ENCODE assay signal across 16 cellular contexts in the genomic region with DNA sequence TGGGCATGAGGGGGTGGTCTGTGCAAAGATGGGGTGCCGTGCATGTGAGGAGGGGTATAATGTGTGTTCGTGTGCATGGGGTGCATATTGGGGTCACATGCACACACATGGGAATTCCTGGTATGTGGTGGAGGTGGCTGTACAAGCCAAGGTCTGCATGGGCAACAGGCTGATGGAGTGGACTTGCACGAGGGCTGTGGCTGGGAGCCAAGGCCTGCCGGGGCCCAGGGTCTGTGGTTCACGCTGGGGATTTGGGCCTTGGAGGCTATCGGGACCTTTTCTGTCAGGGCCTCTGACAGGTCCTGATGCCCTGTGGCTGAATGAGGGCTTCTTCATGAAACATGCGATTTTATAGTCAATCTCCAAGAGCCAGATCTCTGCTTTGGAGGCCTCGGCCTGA. TPM values are rescaled to one million over a fixed set of nuclear protein-coding genes. Genes with fewer than 3 reads are reported as not detected.
DNase-seq lines count a peak whose midpoint lies in the region; ATAC-seq and TF ChIP-seq lines count a peak whose summit lies in the region.
"Had no signal": no experiment of that assay in that cellular context is flagged by ENCODE, and none has a peak within 500 bp of the region (broad histone marks: within the 10 kb centered on the region; RNA-seq: fewer than 3 reads in every experiment).

No MANE protein-coding gene starts in this region.

- no peaks in the 10 kb centered on the region for H3K79me2 ChIP-seq in parathyroid adenoma

- no peaks in the 10 kb centered on the region for H3K27me3 ChIP-seq in adrenal gland
- H3K27me3 ChIP-seq in parathyroid adenoma (ENCODE audit: control insufficient read depth, insufficient read depth, low read length), result no peaks in the 10 kb centered on the region
- H3K27me3 ChIP-seq in upper lobe of left lung, result no peaks in the 10 kb centered on the region
- H3K27me3 ChIP-seq: BE2C had no signal

- TF ChIP-seq EP300 in upper lobe of left lung (IDR thresholded peaks at IDR 0.05), result no peak

- no peak for TF ChIP-seq CTCF in adrenal gland (IDR thresholded peaks at IDR 0.05)
- no peak for TF ChIP-seq CTCF in parathyroid adenoma (IDR thresholded peaks at IDR 0.05)
- TF ChIP-seq CTCF in upper lobe of left lung (IDR thresholded peaks at IDR 0.05), result no peak

- 45 to 52% (median 50%) methylated on average over 7 to 8 of the region's 8 CpGs for WGBS in adrenal gland, 4 donors
- WGBS in upper lobe of left lung, 2 donors, result 57 to 73% methylated on average over 8 of the region's 8 CpGs

- H3K4me2 ChIP-seq in parathyroid adenoma (ENCODE audit: low read length), result no peak overlapping the region
- H3K4me2 ChIP-seq: GM23338 had no signal

- no peak overlapping the region for H2AFZ ChIP-seq in parathyroid adenoma
- H2AFZ ChIP-seq: GM23338 had no signal

- H3K9me3 ChIP-seq in adrenal gland (replicated peaks in 1 of 3) (no peaks in the 10 kb centered on the region), parathyroid adenoma (ENCODE audit: control insufficient read depth, low read length) (no peaks in the 10 kb centered on the region), upper lobe of left lung (no peaks in the 10 kb centered on the region)
- H3K9me3 ChIP-seq: BE2C had no signal

- H3K36me3 Mint-ChIP-seq in stimulated activated naive B cell treated with anti-CD40 and anti-IgM and Interleukin-4, amounts not matched to agents 10 μg/mL and 1 μg/mL and 100 μg/mL, for 72 hours, result no peaks in the 10 kb centered on the region
- H3K36me3 Mint-ChIP-seq: WTC11 had no signal

- H3K4me1 ChIP-seq in adrenal gland (replicated peaks in 1 of 2), result peaks cover 0 to 60% of the 10 kb centered on the region in 2 donors
- H3K4me1 ChIP-seq in parathyroid adenoma, result no peaks in the 10 kb centered on the region
- H3K4me1 ChIP-seq in upper lobe of left lung, result peaks cover 68 to 89% (median 82%) of the 10 kb centered on the region in 4 donors
- H3K4me1 ChIP-seq: BE2C had no signal

- peaks cover 29 to 30% of the 10 kb centered on the region in 2 donors for H3K27me3 Mint-ChIP-seq in stimulated activated naive B cell treated with anti-CD40 and anti-IgM and Interleukin-4, amounts not matched to agents 10 μg/mL and 1 μg/mL and 100 μg/mL, for 72 hours

- H3K27ac ChIP-seq in adrenal gland, result peak overlapping the region in 4 of 5 donors; percentile 17 to 80 (median 54)
- peak overlapping the region; percentile 44 for H3K27ac ChIP-seq in parathyroid adenoma
- peak overlapping the region; percentile 73 to 86 (median 84) for H3K27ac ChIP-seq in upper lobe of left lung

- H3K36me3 ChIP-seq in adrenal gland (replicated peaks in 1 of 2) (no peaks in the 10 kb centered on the region), parathyroid adenoma (ENCODE audit: control insufficient read depth, insufficient read depth, low read length) (no peaks in the 10 kb centered on the region), upper lobe of left lung (no peaks in the 10 kb centered on the region)
- H3K36me3 ChIP-seq: BE2C had no signal

- H3K9me3 Mint-ChIP-seq in stimulated activated naive B cell treated with anti-CD40 and anti-IgM and Interleukin-4, amounts not matched to agents 10 μg/mL and 1 μg/mL and 100 μg/mL, for 72 hours, result no peaks in the 10 kb centered on the region
- H3K9me3 Mint-ChIP-seq: GM23338; T-helper 1 cell treated with Interleukin-12 subunit alpha and Interleukin-12 subunit beta and Interleukin-4 antibody, amounts not matched to agents 30 μg/mL and 1 μg/mL, for 36 hours; WTC11 had no signal

- H3K4me3 ChIP-seq in adrenal gland (no peak overlapping the region), parathyroid adenoma (ENCODE audit: low read depth, low read length) (no peak overlapping the region), upper lobe of left lung (no peak overlapping the region)
- H3K4me3 ChIP-seq: GM23338 had no signal

- DNase-seq in adrenal gland (peak in 3 of 7 donors; percentile 18 to 36 (median 19)), hepatic stellate cell (ENCODE audit: low spot score) (peak; percentile 9), upper lobe of left lung (no peak), DMS79 treated with DMSO at 0.1 percent for 48 hours (lab: John Stamatoyannopoulos, UW) (no peak)
- no peak for DNase-seq in stimulated activated naive B cell treated with anti-CD40 and anti-IgM and Interleukin-4, amounts not matched to agents 10 μg/mL and 1 μg/mL and 100 μg/mL, for 72 hours
- DNase-seq: DMS 273 treated with DMSO at 0.1 percent for 48 hours, Karpas-422, kidney glomerular epithelial cell, NCI-H1417, NCI-H2227 treated with DMSO at 0.1 percent for 48 hours had no signal

- no peak overlapping the region for H3K9ac ChIP-seq in parathyroid adenoma

- intact Hi-C loops in adrenal gland (cut with DNase I), result no loop called here

- H3K4me1 Mint-ChIP-seq in stimulated activated naive B cell treated with anti-CD40 and anti-IgM and Interleukin-4, amounts not matched to agents 10 μg/mL and 1 μg/mL and 100 μg/mL, for 72 hours, result peaks cover 16 to 22% of the 10 kb centered on the region in 2 donors

- H3K4me3 Mint-ChIP-seq in stimulated activated naive B cell treated with anti-CD40 and anti-IgM and Interleukin-4, amounts not matched to agents 10 μg/mL and 1 μg/mL and 100 μg/mL, for 72 hours, result no peak overlapping the region
- H3K4me3 Mint-ChIP-seq: GM23338; T-helper 1 cell treated with Interleukin-12 subunit alpha and Interleukin-12 subunit beta and Interleukin-4 antibody, amounts not matched to agents 30 μg/mL and 1 μg/mL, for 36 hours; WTC11 had no signal

- no peak for TF ChIP-seq POLR2A in adrenal gland (IDR thresholded peaks at IDR 0.05)
- no peak for TF ChIP-seq POLR2A in upper lobe of left lung (IDR thresholded peaks at IDR 0.05)

- no peak overlapping the region for H3K27ac Mint-ChIP-seq in stimulated activated naive B cell treated with anti-CD40 and anti-IgM and Interleukin-4, amounts not matched to agents 10 μg/mL and 1 μg/mL and 100 μg/mL, for 72 hours
- H3K27ac Mint-ChIP-seq: GM23338; T-helper 1 cell treated with Interleukin-12 subunit alpha and Interleukin-12 subunit beta and Interleukin-4 antibody, amounts not matched to agents 30 μg/mL and 1 μg/mL, for 36 hours; WTC11 had no signal

- ATAC-seq in upper lobe of left lung (ENCODE audit: low FRiP score in 2 of 2), result no peak
- ATAC-seq in stimulated activated naive B cell treated with anti-CD40 and anti-IgM and Interleukin-4, amounts not matched to agents 10 μg/mL and 1 μg/mL and 100 μg/mL, for 72 hours (replicated peaks), result no peak
- no peak for ATAC-seq in HG02970 (IDR thresholded peaks at IDR 0.05; ENCODE audit: low FRiP score, unreplicated experiment)
- ATAC-seq: GM23338, WTC11 had no signal

RNA-seq across cellular contexts. Expression of gene PLXND1, which starts 9.8 kb away (rescaled TPM):
- 100 to 1,000 TPM; 101 to 191 (median 149) TPM for total RNA-seq in adrenal gland
- 100 to 1,000 TPM in 2 of 3 donors, 10 to 100 TPM in 1; 41.2 to 370 (median 130) TPM for polyA plus RNA-seq in adrenal gland
- 100 to 1,000 TPM in 5 of 6 donors, 10 to 100 TPM in 1; 95.3 to 607 (median 227) TPM for total RNA-seq in upper lobe of left lung
